Comparison of ENCODE assay signal across 10 cellular contexts in genomic region chr13:40109324-40109958, GRCh38.
A peak's percentile ranks its signal among the peaks of the same experiment; 100 is the strongest.
DNase-seq lines count a peak whose midpoint lies in the region; ATAC-seq and TF ChIP-seq lines count a peak whose summit lies in the region.
"Had no signal": no experiment of that assay in that cellular context is flagged by ENCODE, and none has a peak within 500 bp of the region (broad histone marks: within the 10 kb centered on the region; RNA-seq: fewer than 3 reads in every experiment).

No MANE protein-coding gene starts in this region.

- TF ChIP-seq CTCF in GM10266 (IDR thresholded peaks at IDR 0.05; ENCODE audit: control insufficient read depth, insufficient read depth, low read depth, missing control alignments), result no peak

- no peak overlapping the region for H3K4me3 ChIP-seq in skeletal muscle cell (ENCODE audit: low read depth, low read length)
- H3K4me3 ChIP-seq: SK-N-MC had no signal

- peak; percentile 44 for DNase-seq in T-helper 2 cell treated with Interferon-gamma antibody and Interleukin-4, amounts not matched to agents 5 μg/mL and 100 μg/mL, for 36 hours (ENCODE audit: low spot score)
- DNase-seq in T-helper 2 cell (no peak), OCI-M1 (lab: John Stamatoyannopoulos, UW) (peak; percentile 23), skeletal muscle cell (ENCODE audit: low read depth) (peak; percentile 86), COLO829 (ENCODE audit: low spot score) (no peak), GM10266 (ENCODE audit: extremely low spot score) (no peak)

- H3K9me3 Mint-ChIP-seq in T-helper 2 cell treated with Interferon-gamma antibody and Interleukin-4, amounts not matched to agents 5 μg/mL and 100 μg/mL, for 36 hours, result no peaks in the 10 kb centered on the region

- peak; percentile 95 for ATAC-seq in esophagus mucosa
- no peak for ATAC-seq in HG03354 (IDR thresholded peaks at IDR 0.05; ENCODE audit: poor library complexity, severe bottlenecking, unreplicated experiment)

- peaks cover 7% of the 10 kb centered on the region for H3K4me1 Mint-ChIP-seq in T-helper 2 cell treated with Interferon-gamma antibody and Interleukin-4, amounts not matched to agents 5 μg/mL and 100 μg/mL, for 36 hours (ENCODE audit: low read depth)

- H3K27ac Mint-ChIP-seq in T-helper 2 cell treated with Interferon-gamma antibody and Interleukin-4, amounts not matched to agents 5 μg/mL and 100 μg/mL, for 36 hours, result no peak overlapping the region
- H3K27ac Mint-ChIP-seq: activated naive CD4-positive, alpha-beta T cell treated with anti-CD3 and anti-CD28 coated beads, Interleukin-2, amount 50 U/mL, for 24 hours had no signal

- H3K4me3 Mint-ChIP-seq in T-helper 2 cell treated with Interferon-gamma antibody and Interleukin-4, amounts not matched to agents 5 μg/mL and 100 μg/mL, for 36 hours, result no peak overlapping the region
- H3K4me3 Mint-ChIP-seq: activated naive CD4-positive, alpha-beta T cell treated with anti-CD3 and anti-CD28 coated beads, Interleukin-2, amount 50 U/mL, for 24 hours had no signal

- peaks cover 7% of the 10 kb centered on the region for H3K27me3 Mint-ChIP-seq in T-helper 2 cell treated with Interferon-gamma antibody and Interleukin-4, amounts not matched to agents 5 μg/mL and 100 μg/mL, for 36 hours (ENCODE audit: low read depth)
- H3K27me3 Mint-ChIP-seq: activated naive CD4-positive, alpha-beta T cell treated with anti-CD3 and anti-CD28 coated beads, Interleukin-2, amount 50 U/mL, for 24 hours had no signal

- peaks cover 2% of the 10 kb centered on the region for H3K36me3 Mint-ChIP-seq in T-helper 2 cell treated with Interferon-gamma antibody and Interleukin-4, amounts not matched to agents 5 μg/mL and 100 μg/mL, for 36 hours (ENCODE audit: low read depth)

Comparison
In these comparisons a context has a peak if more than half of its experiments do, and no peak if none do; other contexts are left out.
1. DNase-seq: peak in T-helper 2 cell treated with Interferon-gamma antibody and Interleukin-4, amounts not matched to agents 5 μg/mL and 100 μg/mL, for 36 hours (single experiment), OCI-M1 (single experiment) and skeletal muscle cell (single experiment); none in T-helper 2 cell (0 of 5), COLO829 (single experiment) and GM10266 (single experiment).